Comparison of ENCODE assay signal across 1 cellular context in genomic region chr3:185935465-185936263, GRCh38.
A peak's percentile ranks its signal among the peaks of the same experiment; 100 is the strongest.
TF ChIP-seq lines count a peak whose summit lies in the region.

No MANE protein-coding gene starts in this region.

TF ChIP-seq in GM12878, 131 proteins besides CTCF, POLR2A, EP300 and RAD21 (continued from another document):
- TF ChIP-seq MXI1 (IDR thresholded peaks at IDR 0.05; ENCODE audit: low read depth, low read length) (0 out of 2 replicates have a peak, but pooled peaks have one; percentile 2), SIN3A (IDR thresholded peaks at IDR 0.05; ENCODE audit: low read depth, low read length) (0 out of 2 replicates have a peak, but pooled peaks have one; percentile 48), SUPT20H (IDR thresholded peaks at IDR 0.05; ENCODE audit: borderline replicate concordance, control insufficient read depth, low read depth, low read length) (no peak)
